In the genomic region with DNA sequence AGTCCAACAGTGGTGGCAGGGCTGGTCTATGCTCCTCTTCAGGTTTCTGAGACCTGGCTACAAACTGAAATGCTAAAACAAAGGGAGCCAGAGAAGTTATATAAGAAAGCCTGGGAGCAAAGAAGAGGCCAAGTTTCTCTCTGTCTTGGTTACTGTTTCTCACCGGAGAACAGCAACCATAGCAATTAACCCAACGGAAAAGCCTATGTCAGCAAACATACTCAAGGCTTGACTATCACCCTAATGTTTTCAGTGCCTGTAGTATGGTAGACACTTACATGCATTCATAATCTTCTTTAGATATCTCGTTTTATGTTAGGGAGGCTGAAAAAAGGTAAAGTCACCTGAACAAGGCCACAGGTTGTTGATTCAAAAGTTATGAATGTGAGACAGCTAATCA, we compare ENCODE assay signal across 33 cellular contexts.
"Had no signal": no experiment of that assay in that cellular context is flagged by ENCODE, and none has a peak within 500 bp of the region (broad histone marks: within the 10 kb centered on the region; RNA-seq: fewer than 3 reads in every experiment).

No MANE protein-coding gene starts in this region.

- H3K27ac Mint-ChIP-seq: activated B cell treated with CpG ODN at 0.5 μM for 24 hours; activated CD4-positive, alpha-beta memory T cell treated with anti-CD3 and anti-CD28 coated beads for 36 hours; activated CD4-positive, alpha-beta T cell treated with anti-CD3 and anti-CD28 coated beads, Interleukin-2, amount 10 ng/mL, durations not matched to agents 7 days and 5 days; activated CD8-positive, alpha-beta T cell treated with anti-CD3 and anti-CD28 coated beads for 36 hours; activated naive CD4-positive, alpha-beta T cell treated with anti-CD3 and anti-CD28 coated beads for 36 hours; activated naive CD4-positive, alpha-beta T cell treated with anti-CD3 and anti-CD28 coated beads, Interleukin-2, amount 50 U/mL, for 72 hours; activated naive CD8-positive, alpha-beta T cell treated with anti-CD3 and anti-CD28 coated beads for 36 hours; activated T-cell treated with anti-CD3 and anti-CD28 coated beads, Interleukin-2, amount 50 U/mL, for 72 hours; activated T-helper 1 cell treated with anti-CD3 and anti-CD28 coated beads, Interleukin-12 subunit alpha, Interleukin-12 subunit beta, Interleukin-2, Interleukin-4 antibody, amounts not matched to agents 30 ng/mL and 10 ng/mL and 1 ng/mL, durations not matched to agents 14 hours and 24 hours and 36 hours; activated T-helper 17 cell treated with anti-CD3 and anti-CD28 coated beads, Interleukin-2, amount 50 U/mL, for 72 hours; brain; T-cell; T-helper 17 cell had no signal

- H3K4me3 Mint-ChIP-seq: activated B cell treated with CpG ODN at 0.5 μM for 24 hours; activated CD4-positive, alpha-beta memory T cell treated with anti-CD3 and anti-CD28 coated beads for 36 hours; activated CD4-positive, alpha-beta T cell treated with anti-CD3 and anti-CD28 coated beads, Interleukin-2, amount 10 ng/mL, durations not matched to agents 7 days and 5 days; activated CD8-positive, alpha-beta T cell treated with anti-CD3 and anti-CD28 coated beads for 36 hours; activated naive CD4-positive, alpha-beta T cell treated with anti-CD3 and anti-CD28 coated beads for 36 hours; activated naive CD8-positive, alpha-beta T cell treated with anti-CD3 and anti-CD28 coated beads for 36 hours; activated T-cell treated with anti-CD3 and anti-CD28 coated beads, Interleukin-2, amount 50 U/mL, for 4 hours; activated T-cell treated with anti-CD3 and anti-CD28 coated beads, Interleukin-2, amount 50 U/mL, for 72 hours; activated T-helper 1 cell treated with anti-CD3 and anti-CD28 coated beads, Interleukin-12 subunit alpha, Interleukin-12 subunit beta, Interleukin-2, Interleukin-4 antibody, amounts not matched to agents 30 ng/mL and 10 ng/mL and 1 ng/mL, durations not matched to agents 14 hours and 24 hours and 36 hours; activated T-helper 17 cell treated with anti-CD3 and anti-CD28 coated beads, Interleukin-2, amount 50 U/mL, for 72 hours; brain; central memory CD8-positive, alpha-beta T cell; T-cell; T-helper 17 cell had no signal

- H3K4me3 ChIP-seq: adrenal gland, ascending aorta, cardiac muscle cell had no signal

- H3K36me3 Mint-ChIP-seq: activated CD4-positive, alpha-beta memory T cell treated with anti-CD3 and anti-CD28 coated beads for 36 hours; activated naive CD8-positive, alpha-beta T cell treated with anti-CD3 and anti-CD28 coated beads for 36 hours; brain; T-cell had no signal

- H3K27ac ChIP-seq: adrenal gland, ascending aorta, cardiac muscle cell, VCaP had no signal

- H3K9me3 Mint-ChIP-seq: activated T-helper 17 cell treated with anti-CD3 and anti-CD28 coated beads, Interleukin-2, amount 50 U/mL, for 72 hours had no signal

- H3K27me3 Mint-ChIP-seq: activated B cell treated with CpG ODN at 0.5 μM for 24 hours; activated CD4-positive, alpha-beta memory T cell treated with anti-CD3 and anti-CD28 coated beads for 36 hours; activated CD4-positive, alpha-beta T cell treated with anti-CD3 and anti-CD28 coated beads, Interleukin-2, amount 10 ng/mL, durations not matched to agents 7 days and 5 days; central memory CD8-positive, alpha-beta T cell; T-helper 17 cell had no signal

- H3K9me3 ChIP-seq: adrenal gland, ascending aorta had no signal

- H3K27me3 ChIP-seq: adrenal gland, ascending aorta, cardiac muscle cell had no signal

- H3K4me1 ChIP-seq: adrenal gland, ascending aorta had no signal

- H3K4me1 Mint-ChIP-seq: activated B cell treated with CpG ODN at 0.5 μM for 24 hours; activated CD4-positive, alpha-beta T cell treated with anti-CD3 and anti-CD28 coated beads, Interleukin-2, amount 10 ng/mL, durations not matched to agents 7 days and 5 days; activated naive CD8-positive, alpha-beta T cell treated with anti-CD3 and anti-CD28 coated beads for 36 hours; activated T-helper 17 cell treated with anti-CD3 and anti-CD28 coated beads, Interleukin-2, amount 50 U/mL, for 72 hours; central memory CD8-positive, alpha-beta T cell; T-cell; T-helper 17 cell had no signal

- DNase-seq: activated B cell treated with CpG ODN at 0.5 μM for 24 hours; activated CD4-positive, alpha-beta memory T cell treated with anti-CD3 and anti-CD28 coated beads for 36 hours; activated CD4-positive, alpha-beta T cell treated with anti-CD3 and anti-CD28 coated beads for 4 hours; activated CD4-positive, alpha-beta T cell treated with anti-CD3 and anti-CD28 coated beads, Interleukin-2, amount 10 ng/mL, durations not matched to agents 7 days and 5 days; activated CD4-positive, alpha-beta T cell treated with anti-CD3 and anti-CD28 coated beads, Interleukin-2, amount 50 U/mL, for 4 hours; activated CD4-positive, CD25-positive, alpha-beta regulatory T cell treated with anti-CD3 and anti-CD28 coated beads, Interleukin-2, amount 50 U/mL, for 72 hours; activated CD8-positive, alpha-beta memory T cell treated with anti-CD3 and anti-CD28 coated beads, Interleukin-2, amount 50 U/mL, for 4 hours; activated CD8-positive, alpha-beta T cell treated with anti-CD3 and anti-CD28 coated beads for 36 hours; activated effector memory CD4-positive, alpha-beta T cell treated with anti-CD3 and anti-CD28 coated beads, Interleukin-2, amount 50 U/mL, for 16 hours; activated gamma-delta T cell treated with Interleukin-2 at 50 U/mL for 16 hours; activated naive CD4-positive, alpha-beta T cell; activated naive CD4-positive, alpha-beta T cell treated with anti-CD3 and anti-CD28 coated beads for 36 hours; activated naive CD4-positive, alpha-beta T cell treated with anti-CD3 and anti-CD28 coated beads, Interleukin-2, amount 50 U/mL, for 16 hours; activated naive CD8-positive, alpha-beta T cell treated with anti-CD3 and anti-CD28 coated beads for 36 hours; activated T-cell treated with anti-CD3 and anti-CD28 coated beads for 4 hours; activated T-cell treated with anti-CD3 and anti-CD28 coated beads, Interleukin-2, amount 50 U/mL, for 1 hour; activated T-cell treated with anti-CD3 and anti-CD28 coated beads, Interleukin-2, amount 50 U/mL, for 4 hours; activated T-cell treated with anti-CD3 and anti-CD28 coated beads, Interleukin-2, amount 50 U/mL, for 72 hours; adrenal gland; amniotic stem cell; caudate nucleus; cerebellar nuclear complex; T-cell; T-helper 17 cell; T1000 had no signal

- H3K36me3 ChIP-seq: adrenal gland, ascending aorta, cardiac muscle cell had no signal

- ATAC-seq: activated CD8-positive, alpha-beta T cell treated with anti-CD3 and anti-CD28 coated beads for 36 hours; activated naive CD4-positive, alpha-beta T cell treated with anti-CD3 and anti-CD28 coated beads, Interleukin-2, amount 50 U/mL, for 72 hours; activated T-cell treated with anti-CD3 and anti-CD28 coated beads, Interleukin-2, amount 50 U/mL, for 4 hours; activated T-cell treated with anti-CD3 and anti-CD28 coated beads, Interleukin-2, amount 50 U/mL, for 72 hours; activated T-helper 17 cell treated with anti-CD3 and anti-CD28 coated beads, Interleukin-2, amount 50 U/mL, for 72 hours; T-cell; T-helper 17 cell had no signal
